Comparison of ENCODE assay signal across 20 cellular contexts in genomic region chr22:37491106-37491505, GRCh38. TPM values are rescaled to one million over a fixed set of nuclear protein-coding genes. Genes with fewer than 3 reads are reported as not detected.
DNase-seq lines count a peak whose midpoint lies in the region; ATAC-seq, FAIRE-seq and TF ChIP-seq lines count a peak whose summit lies in the region.
"Had no signal": no experiment of that assay in that cellular context is flagged by ENCODE, and none has a peak within 500 bp of the region (broad histone marks: within the 10 kb centered on the region; RNA-seq: fewer than 3 reads in every experiment).

No MANE protein-coding gene starts in this region.

- peaks cover 17 to 46% of the 10 kb centered on the region in 2 experiments; a peak in 4 of 5 replicates for H3K36me3 ChIP-seq in HepG2 (replicated peaks in 1 of 2; ENCODE audit: control insufficient read depth in 1 of 2, insufficient read depth in 2 of 2, low read length in 2 of 2)
- peaks cover 0 to 5% (median 0%) of the 10 kb centered on the region in 4 donors for H3K36me3 ChIP-seq in right lobe of liver
- H3K36me3 ChIP-seq in neural progenitor cell: no peaks in the 10 kb centered on the region
- H3K36me3 ChIP-seq in small intestine (ENCODE audit: control insufficient read depth in 2 of 2, insufficient read depth in 2 of 2, low read length in 2 of 2): peaks cover 0 to 4% of the 10 kb centered on the region in 2 donors
- H3K36me3 ChIP-seq: BLaER1 treated with 17β-estradiol and CSF1 and Interleukin-3, amounts not matched to agents 10 nM and 100 nM had no signal

- intact Hi-C loops in HepG2 (cut with micrococcal nuclease; ENCODE audit: unreplicated experiment): no loop called here
- intact Hi-C loops in right lobe of liver (cut with DNase I): no loop called here

- TF ChIP-seq EP300 in HepG2 (IDR thresholded peaks at IDR 0.05; ENCODE audit: low read depth in 2 of 2, low read length in 2 of 2) (no peak), HepG2 (CRISPR knock-in tag; IDR thresholded peaks at IDR 0.05; ENCODE audit: borderline replicate concordance) (no peak)

- no peak for FAIRE-seq in HepG2 (lab: Jason Lieb, UNC)
- FAIRE-seq in small intestine (lab: Jason Lieb, UNC): no peak
- FAIRE-seq: A549, G401.6, RCC 7860 had no signal

- no peak overlapping the region for H3K4me3 Mint-ChIP-seq in central memory CD8-positive, alpha-beta T cell
- H3K4me3 Mint-ChIP-seq in neural progenitor cell: no peak overlapping the region

- H3K4me1 ChIP-seq in HepG2 (ENCODE audit: insufficient read depth, low read length) (peaks cover 39% of the 10 kb centered on the region), right lobe of liver (peaks cover 0 to 5% (median under 1%) of the 10 kb centered on the region in 4 donors), neural progenitor cell (peaks cover 14% of the 10 kb centered on the region), small intestine (ENCODE audit: control insufficient read depth in 2 of 2, insufficient read depth in 1 of 2, low read depth in 1 of 2, low read length in 1 of 2) (no peaks in the 10 kb centered on the region)

- CTCF ChIA-PET in HepG2 (lab: Yijun Ruan, JAX; ENCODE audit: low intra/inter-chr PET ratio, low total read pairs): no interaction called here

- in situ Hi-C loops in HepG2 (cut with HindIII; ENCODE audit: extremely low pct_ligation_motif_present, low pct_unique_long_range_greater_than_20kb): no loop called here

- H2AFZ ChIP-seq in HepG2 (ENCODE audit: low read length): no peak overlapping the region
- H2AFZ ChIP-seq in neural progenitor cell (replicated peaks): no peak overlapping the region

- BruUV-seq in HepG2 (replicated peaks; lab: Mats Ljungman, UMichigan): no TSS peak

- H3K4me1 Mint-ChIP-seq in central memory CD8-positive, alpha-beta T cell: peaks cover 58% of the 10 kb centered on the region
- H3K4me1 Mint-ChIP-seq in neural progenitor cell: peaks cover 38% of the 10 kb centered on the region

- TF ChIP-seq CTCF in HepG2 (CRISPR knock-in tag; IDR thresholded peaks at IDR 0.05) (no peak), right lobe of liver (IDR thresholded peaks at IDR 0.05) (no peak), neural progenitor cell (IDR thresholded peaks at IDR 0.05) (no peak), foreskin fibroblast (IDR thresholded peaks at IDR 0.05; ENCODE audit: low read depth, low read length) (no peak)

- peaks cover 8% of the 10 kb centered on the region for H3F3A ChIP-seq in neural progenitor cell (ENCODE audit: low read depth)

- 0 out of 5 replicates have a peak, but pooled peaks cover 0 to under 1% of the 10 kb centered on the region in 2 experiments for H3K27me3 ChIP-seq in HepG2 (ENCODE audit: control insufficient read depth in 1 of 2, insufficient read depth in 2 of 2, low read length in 2 of 2)
- no peaks in the 10 kb centered on the region for H3K27me3 ChIP-seq in right lobe of liver
- no peaks in the 10 kb centered on the region for H3K27me3 ChIP-seq in neural progenitor cell
- H3K27me3 ChIP-seq in small intestine (ENCODE audit: control insufficient read depth in 2 of 2, insufficient read depth in 2 of 2, low read length in 2 of 2): no peaks in the 10 kb centered on the region
- H3K27me3 ChIP-seq: BLaER1 treated with 17β-estradiol and CSF1 and Interleukin-3, amounts not matched to agents 10 nM and 100 nM had no signal

- no peak for TF ChIP-seq RAD21 in HepG2 (CRISPR knock-in tag; IDR thresholded peaks at IDR 0.05)

- H3K9me3 ChIP-seq in HepG2 (ENCODE audit: low read length) (no peaks in the 10 kb centered on the region), right lobe of liver (no peaks in the 10 kb centered on the region), neural progenitor cell (ENCODE audit: low read depth) (no peaks in the 10 kb centered on the region), small intestine (ENCODE audit: control insufficient read depth, low read depth) (no peaks in the 10 kb centered on the region)
- H3K9me3 ChIP-seq: A549; BLaER1 treated with 17β-estradiol and CSF1 and Interleukin-3, amounts not matched to agents 10 nM and 100 nM; SK-N-SH had no signal

- H4K20me1 ChIP-seq in HepG2 (ENCODE audit: insufficient read depth, low read length): no peaks in the 10 kb centered on the region
- no peaks in the 10 kb centered on the region for H4K20me1 ChIP-seq in neural progenitor cell (ENCODE audit: low read depth)

- POLR2A ChIA-PET in HepG2 (lab: Yijun Ruan, JAX): interaction anchor here (0.7 to 1.5 kb wide), 2 partner anchors 11 to 76 kb away, joined by 3 read pairs; no protein-coding TSS in a partner anchor

- H3K9ac ChIP-seq in HepG2 (ENCODE audit: insufficient read depth, low read depth, low read length) (no peak overlapping the region), neural progenitor cell (no peak overlapping the region)
- H3K9ac ChIP-seq: BLaER1 treated with 17β-estradiol and CSF1 and Interleukin-3, amounts not matched to agents 10 nM and 100 nM; SK-N-SH had no signal

- no peak overlapping the region for H3K4me3 ChIP-seq in HepG2 (replicated peaks in 1 of 3; ENCODE audit: insufficient read depth in 1 of 3, low read depth in 2 of 3, low read length in 3 of 3)
- H3K4me3 ChIP-seq in right lobe of liver: no peak overlapping the region
- H3K4me3 ChIP-seq in neural progenitor cell: no peak overlapping the region
- H3K4me3 ChIP-seq in foreskin fibroblast (ENCODE audit: low read depth in 1 of 2, low read length in 2 of 2): no peak overlapping the region
- no peak overlapping the region for H3K4me3 ChIP-seq in small intestine (ENCODE audit: low read depth in 1 of 2, low read length in 2 of 2)
- H3K4me3 ChIP-seq: A549; BLaER1 treated with 17β-estradiol and CSF1 and Interleukin-3, amounts not matched to agents 10 nM and 100 nM had no signal

- H3K27me3 Mint-ChIP-seq in central memory CD8-positive, alpha-beta T cell: peaks cover 5% of the 10 kb centered on the region
- peaks cover 17% of the 10 kb centered on the region for H3K27me3 Mint-ChIP-seq in neural progenitor cell (ENCODE audit: insufficient read depth, low read depth)
- H3K27me3 Mint-ChIP-seq: CD4-positive, alpha-beta T cell had no signal

- H3K4me2 ChIP-seq in HepG2 (ENCODE audit: low read depth, low read length) (no peak overlapping the region), neural progenitor cell (no peak overlapping the region)
- H3K4me2 ChIP-seq: A549; BLaER1 treated with 17β-estradiol and CSF1 and Interleukin-3, amounts not matched to agents 10 nM and 100 nM; SK-N-SH had no signal

- ATAC-seq in HepG2 (no peak), right lobe of liver (no peak)
- no peak for ATAC-seq in central memory CD8-positive, alpha-beta T cell (replicated peaks; ENCODE audit: extremely low read depth, poor library complexity, severe bottlenecking)
- ATAC-seq: A549 had no signal

- no peak overlapping the region for H3K27ac ChIP-seq in HepG2 (ENCODE audit: extremely low read length, insufficient read depth, low read length)
- H3K27ac ChIP-seq in right lobe of liver: no peak overlapping the region
- no peak overlapping the region for H3K27ac ChIP-seq in neural progenitor cell
- no peak overlapping the region for H3K27ac ChIP-seq in small intestine (ENCODE audit: low read depth in 1 of 2, low read length in 1 of 2)
- H3K27ac ChIP-seq: BLaER1 treated with 17β-estradiol and CSF1 and Interleukin-3, amounts not matched to agents 10 nM and 100 nM had no signal

- over 99% methylated on average over 9 of the region's 16 CpGs for WGBS in HepG2 (ENCODE audit: low lambda C conversion rate)
- WGBS in right lobe of liver (ENCODE audit: insufficient coverage, low coverage, low lambda C conversion rate, missing lambda C conversion rate): 96% methylated on average over 7 of the region's 16 CpGs
- 90 to 95% (median 95%) methylated on average over 14 to 16 of the region's 16 CpGs for WGBS in small intestine, 3 donors

- no peaks in the 10 kb centered on the region for H3K79me2 ChIP-seq in HepG2 (ENCODE audit: insufficient read depth, low read length)
- H3K79me2 ChIP-seq in neural progenitor cell (ENCODE audit: low read depth): no peaks in the 10 kb centered on the region

- DNase-seq in HepG2 (ENCODE audit: low spot score) (no peak), right lobe of liver (no peak), neural progenitor cell (ENCODE audit: low spot score) (no peak), HPDE6-E6E7 (ENCODE audit: extremely low spot score) (no peak), foreskin fibroblast (no peak), small intestine (no peak)
- DNase-seq in central memory CD8-positive, alpha-beta T cell (ENCODE audit: low spot score in 2 of 2): no peak
- DNase-seq: AML-193; CD4-positive, alpha-beta T cell; COR-L47; NCI-H1048; NCI-H1694; NCI-H2029 treated with DMSO at 0.1 percent for 48 hours; NCI-H446 treated with DMSO at 0.1 percent for 48 hours; NCI-H69; SK-N-SH had no signal

- no peaks in the 10 kb centered on the region for H3K9me3 Mint-ChIP-seq in central memory CD8-positive, alpha-beta T cell
- H3K9me3 Mint-ChIP-seq in neural progenitor cell: no peaks in the 10 kb centered on the region
- H3K9me3 Mint-ChIP-seq: CD4-positive, alpha-beta T cell had no signal

- peak overlapping the region; percentile 57 for H3K27ac Mint-ChIP-seq in central memory CD8-positive, alpha-beta T cell (ENCODE audit: low read depth)
- H3K27ac Mint-ChIP-seq in neural progenitor cell: peak overlapping the region; percentile 64

- peaks cover 2% of the 10 kb centered on the region for H3K36me3 Mint-ChIP-seq in central memory CD8-positive, alpha-beta T cell (ENCODE audit: insufficient read depth)
- no peaks in the 10 kb centered on the region for H3K36me3 Mint-ChIP-seq in neural progenitor cell

- TF ChIP-seq POLR2A in HepG2 (IDR thresholded peaks at IDR 0.05; ENCODE audit: insufficient read depth in 1 of 2, low read depth in 2 of 2, low read length in 2 of 2) (no peak), right lobe of liver (IDR thresholded peaks at IDR 0.05) (no peak)

RNA-seq across cellular contexts. Expression of gene MFNG, which starts 4.9 kb away (rescaled TPM):
- total RNA-seq in HepG2 (2016; rRNA removed; fragmentation: Illumina TruSeq; extraction: Trizol) (1.0 and 1.1 TPM in 2 replicates), right lobe of liver (10 to 100 TPM in 4 of 6 experiments, 1 to 10 TPM in 2; 5.6 to 14.4 (median 10.2) TPM), neural progenitor cell (ENCODE audit: low replicate concordance) (2.3 and 10.6 TPM in 2 replicates)
- 0.35 and 1.1 TPM in 2 replicates for total RNA-seq in HepG2 (2016; cell fraction: cytosol; rRNA removed; fragmentation: Illumina TruSeq; extraction: Trizol; ENCODE audit: low read depth)
- total RNA-seq in HepG2 (2016; cell fraction: insoluble cytoplasmic fraction; rRNA removed; fragmentation: Illumina TruSeq; extraction: Trizol): 0.55 and 0.80 TPM in 2 replicates
- 1.4 and 1.9 TPM in 2 replicates for total RNA-seq in HepG2 (2016; cell fraction: membrane; rRNA removed; fragmentation: Illumina TruSeq; extraction: Trizol)
- 0.56 and 1.6 TPM in 2 replicates for total RNA-seq in HepG2 (2016; cell fraction: nucleus; rRNA removed; fragmentation: Illumina TruSeq; extraction: Trizol)
- polyA plus RNA-seq in HepG2 (2011; rRNA removed) (11.7 and 19.8 TPM in 2 replicates), small intestine (10 to 100 TPM; 19.2 to 21.3 (median 20.5) TPM)
- 15.3 and 15.7 TPM in 2 replicates for polyA plus RNA-seq in HepG2 (2011; cell fraction: cytosol; rRNA removed)
- 37.0 and 46.6 TPM in 2 replicates for polyA plus RNA-seq in HepG2 (2011; cell fraction: nucleus; rRNA removed)
- polyA plus RNA-seq in HepG2 (2012): 14.5 and 20.0 TPM in 2 replicates
- 0.79 and 0.97 TPM in 2 replicates for polyA plus RNA-seq in HepG2 (2016; cell fraction: cytosol; fragmentation: Illumina TruSeq; extraction: Trizol; ENCODE audit: low read depth)
- 0.81 and 0.93 TPM in 2 replicates for polyA plus RNA-seq in HepG2 (2016; cell fraction: insoluble cytoplasmic fraction; fragmentation: Illumina TruSeq; extraction: Trizol; ENCODE audit: low read depth)
- polyA plus RNA-seq in HepG2 (2016; cell fraction: membrane; fragmentation: Illumina TruSeq; extraction: Trizol; ENCODE audit: low read depth): 1.1 and 1.3 TPM in 2 replicates
- polyA plus RNA-seq in HepG2 (2016; cell fraction: nucleus; fragmentation: Illumina TruSeq; extraction: Trizol; ENCODE audit: insufficient read depth, low read depth): 1.3 and 4.5 TPM in 2 replicates
- 0.77 and 12.5 TPM in 2 replicates for polyA minus RNA-seq in HepG2 (2011; rRNA and poly(A)+ RNA removed; ENCODE audit: low replicate concordance)
- 3.2 and 6.1 TPM in 2 replicates for polyA minus RNA-seq in HepG2 (2011; cell fraction: cytosol; rRNA and poly(A)+ RNA removed)
- 6.1 and 9.8 TPM in 2 replicates for polyA minus RNA-seq in HepG2 (2011; cell fraction: nucleus; rRNA and poly(A)+ RNA removed)

RNA-seq across cellular contexts. Expression of gene CARD10, which starts 28.1 kb away (rescaled TPM):
- total RNA-seq in HepG2 (2016; rRNA removed; fragmentation: Illumina TruSeq; extraction: Trizol) (28.9 and 35.2 TPM in 2 replicates), right lobe of liver (10 to 100 TPM in 5 of 6 experiments, 1 to 10 TPM in 1; 9.0 to 27.8 (median 14.2) TPM), neural progenitor cell (ENCODE audit: low replicate concordance) (1.5 and 6.2 TPM in 2 replicates)
- 3.9 and 4.1 TPM in 2 replicates for total RNA-seq in HepG2 (2016; cell fraction: cytosol; rRNA removed; fragmentation: Illumina TruSeq; extraction: Trizol; ENCODE audit: low read depth)
- total RNA-seq in HepG2 (2016; cell fraction: insoluble cytoplasmic fraction; rRNA removed; fragmentation: Illumina TruSeq; extraction: Trizol): 24.8 and 36.0 TPM in 2 replicates
- total RNA-seq in HepG2 (2016; cell fraction: membrane; rRNA removed; fragmentation: Illumina TruSeq; extraction: Trizol): 11.9 and 12.5 TPM in 2 replicates
- 17.8 and 21.3 TPM in 2 replicates for total RNA-seq in HepG2 (2016; cell fraction: nucleus; rRNA removed; fragmentation: Illumina TruSeq; extraction: Trizol)
- polyA plus RNA-seq in HepG2 (2011; rRNA removed) (55.8 and 92.3 TPM in 2 replicates), small intestine (100 to 1,000 TPM in 2 of 3 donors, 10 to 100 TPM in 1; 48.2 to 129 (median 129) TPM)
- polyA plus RNA-seq in HepG2 (2011; cell fraction: cytosol; rRNA removed): 52.6 and 75.1 TPM in 2 replicates
- 203 and 227 TPM in 2 replicates for polyA plus RNA-seq in HepG2 (2011; cell fraction: nucleus; rRNA removed)
- 46.8 and 57.2 TPM in 2 replicates for polyA plus RNA-seq in HepG2 (2012)
- 3.0 TPM in 2 replicates for polyA plus RNA-seq in HepG2 (2016; cell fraction: cytosol; fragmentation: Illumina TruSeq; extraction: Trizol; ENCODE audit: low read depth)
- polyA plus RNA-seq in HepG2 (2016; cell fraction: insoluble cytoplasmic fraction; fragmentation: Illumina TruSeq; extraction: Trizol; ENCODE audit: low read depth): 28.5 and 30.3 TPM in 2 replicates
- 9.1 and 9.4 TPM in 2 replicates for polyA plus RNA-seq in HepG2 (2016; cell fraction: membrane; fragmentation: Illumina TruSeq; extraction: Trizol; ENCODE audit: low read depth)
- 42.1 and 44.8 TPM in 2 replicates for polyA plus RNA-seq in HepG2 (2016; cell fraction: nucleus; fragmentation: Illumina TruSeq; extraction: Trizol; ENCODE audit: insufficient read depth, low read depth)
- polyA minus RNA-seq in HepG2 (2011; rRNA and poly(A)+ RNA removed; ENCODE audit: low replicate concordance): 15.9 and 164 TPM in 2 replicates
- polyA minus RNA-seq in HepG2 (2011; cell fraction: cytosol; rRNA and poly(A)+ RNA removed): 61.5 and 72.6 TPM in 2 replicates
- polyA minus RNA-seq in HepG2 (2011; cell fraction: nucleus; rRNA and poly(A)+ RNA removed): 31.9 and 42.5 TPM in 2 replicates
